Comparison of ENCODE assay signal across 28 cellular contexts in genomic region chr14:85788834-85789233, GRCh38.
"Had no signal": no experiment of that assay in that cellular context is flagged by ENCODE, and none has a peak within 500 bp of the region (broad histone marks: within the 10 kb centered on the region; RNA-seq: fewer than 3 reads in every experiment).

No MANE protein-coding gene starts in this region.

- H3K27me3 Mint-ChIP-seq: naive B cell had no signal

- H3K27me3 ChIP-seq: esophagus squamous epithelium, gastrocnemius medialis, heart right ventricle, left lung had no signal

- H3K36me3 Mint-ChIP-seq: mesothelial cell of epicardium, naive B cell had no signal

- H3K4me3 ChIP-seq: coronary artery, dorsolateral prefrontal cortex, esophagus squamous epithelium, gastrocnemius medialis, heart right ventricle, left lung, lower lobe of right lung, mucosa of descending colon had no signal

- H3K4me1 ChIP-seq: esophagus squamous epithelium, gastrocnemius medialis, heart right ventricle, left lung, lower lobe of right lung had no signal

- H3K9me3 Mint-ChIP-seq: mesothelial cell of epicardium had no signal

- H3K4me3 Mint-ChIP-seq: mesothelial cell of epicardium, naive B cell had no signal

- H3K36me3 ChIP-seq: esophagus squamous epithelium, gastrocnemius medialis, heart right ventricle, left lung, lower lobe of right lung had no signal

- H3K27ac ChIP-seq: coronary artery, dorsolateral prefrontal cortex, epithelial cell of prostate, esophagus squamous epithelium, gastrocnemius medialis, heart right ventricle, left lung, lower lobe of right lung had no signal

- DNase-seq: dermis blood vessel endothelial cell; dorsolateral prefrontal cortex; effector CD4-positive, alpha-beta T cell; effector memory CD4-positive, alpha-beta T cell; erythroblast; esophagus squamous epithelium; foreskin fibroblast; foreskin melanocyte; gastrocnemius medialis; glutamatergic neuron; head of caudate nucleus; heart right ventricle; hippocampal formation; islet precursor cell; kidney; kidney glomerular epithelial cell; left colon; left lung; left ventricle myocardium superior; lower lobe of right lung; mesenchymal stem cell; mucosa of descending colon; naive B cell had no signal

- FAIRE-seq: colon, kidney had no signal

- ATAC-seq: esophagus mucosa, gastrocnemius medialis, heart right ventricle, left colon, left lung, left ventricle myocardium superior, lower lobe of right lung, mucosa of descending colon had no signal

- H3K27ac Mint-ChIP-seq: mesothelial cell of epicardium had no signal

- H3K9me3 ChIP-seq: esophagus squamous epithelium, gastrocnemius medialis, left lung, lower lobe of right lung had no signal

- H3K4me1 Mint-ChIP-seq: mesothelial cell of epicardium, naive B cell had no signal
